In genomic region chrX:73768120-73768519, GRCh38 we compare ENCODE assay signal across 25 cellular contexts.
"Had no signal": no experiment of that assay in that cellular context is flagged by ENCODE, and none has a peak within 500 bp of the region (broad histone marks: within the 10 kb centered on the region; RNA-seq: fewer than 3 reads in every experiment).

No MANE protein-coding gene starts in this region.

- H3K4me2 ChIP-seq: smooth muscle cell had no signal

- H3K4me3 ChIP-seq: ovary, psoas muscle, skin epidermis, smooth muscle cell, stomach, thoracic aorta, thyroid gland, tibial nerve, upper lobe of left lung, vagina had no signal

- H3K4me1 ChIP-seq: parathyroid adenoma, psoas muscle, stomach, thyroid gland, tibial nerve, upper lobe of left lung, vagina had no signal

- H3K9me3 ChIP-seq: ovary, psoas muscle, stomach, thoracic aorta, thyroid gland, tibial nerve, upper lobe of left lung, vagina had no signal

- ATAC-seq: naive thymus-derived CD4-positive, alpha-beta T cell; natural killer cell; psoas muscle; right cardiac atrium; sciatic nerve; stimulated activated effector memory CD8-positive, alpha-beta T cell treated with anti-CD3 and anti-CD28 coated beads, Interleukin-12 subunit alpha, Interleukin-12 subunit beta, amount 100 ng/mL, for 72 hours; stimulated activated naive B cell treated with anti-CD40 and anti-IgM and Interleukin-4, amounts not matched to agents 10 μg/mL and 1 μg/mL and 100 μg/mL, for 72 hours had no signal

- H3K36me3 ChIP-seq: ovary, stomach, thoracic aorta, thyroid gland, tibial nerve, upper lobe of left lung, vagina had no signal

- H3K79me2 ChIP-seq: parathyroid adenoma had no signal

- H3K27ac ChIP-seq: ovary, parathyroid adenoma, psoas muscle, skin epidermis, stomach, thoracic aorta, thyroid gland, tibial nerve, upper lobe of left lung, vagina had no signal

- H3K27me3 ChIP-seq: ovary, thyroid gland, upper lobe of left lung, vagina had no signal

- FAIRE-seq: urothelium cell line had no signal

- DNase-seq: naive thymus-derived CD4-positive, alpha-beta T cell; natural killer cell; occipital lobe; ovary; psoas muscle; right cardiac atrium; stimulated activated CD4-positive, alpha-beta T cell treated with anti-CD3 and anti-CD28 coated beads, Interleukin-15, amount 100 ng/mL, for 24 hours; stimulated activated CD4-positive, alpha-beta T cell treated with anti-CD3 and anti-CD28 coated beads, Interleukin-2, amount 100 ng/mL, for 24 hours; stimulated activated CD4-positive, alpha-beta T cell treated with anti-CD3 and anti-CD28 coated beads, Interleukin-2, amount 100 ng/mL, for 48 hours; stimulated activated CD4-positive, alpha-beta T cell treated with anti-CD3 and anti-CD28 coated beads, Interleukin-4, amount 100 ng/mL, for 24 hours; stimulated activated naive B cell treated with anti-CD40 and anti-IgM and Interleukin-4, amounts not matched to agents 10 μg/mL and 1 μg/mL and 100 μg/mL, for 72 hours; stimulated activated naive CD4-positive, alpha-beta T cell treated with Interleukin-2 at 50 U/mL for 16 hours; stomach; thyroid gland; trophoblast cell had no signal

- H2AFZ ChIP-seq: parathyroid adenoma had no signal

- H3K9ac ChIP-seq: parathyroid adenoma had no signal
